11 cellular contexts compared by ENCODE assay signal in genomic region chr6:157614026-157614484, GRCh38.
A peak's percentile ranks its signal among the peaks of the same experiment; 100 is the strongest.
DNase-seq lines count a peak whose midpoint lies in the region; ATAC-seq, FAIRE-seq and TF ChIP-seq lines count a peak whose summit lies in the region.
"Had no signal": no experiment of that assay in that cellular context is flagged by ENCODE, and none has a peak within 500 bp of the region (broad histone marks: within the 10 kb centered on the region; RNA-seq: fewer than 3 reads in every experiment).

No MANE protein-coding gene starts in this region.

- H3K9ac ChIP-seq in astrocyte (ENCODE audit: low read length), result no peak overlapping the region

- 95% methylated on average over 4 of the region's 4 CpGs for WGBS in prostate gland

- H3K9me3 ChIP-seq in astrocyte (ENCODE audit: insufficient read depth, low read depth, low read length) (no peaks in the 10 kb centered on the region), prostate gland (no peaks in the 10 kb centered on the region), right atrium auricular region (no peaks in the 10 kb centered on the region)

- H3K27ac Mint-ChIP-seq in astrocyte (ENCODE audit: unreplicated experiment) (no peak overlapping the region), osteocyte (ENCODE audit: unreplicated experiment) (no peak overlapping the region)
- H3K27ac Mint-ChIP-seq: dendritic cell treated with granulocyte-macrophage colony-stimulating factor and Interleukin-4, amounts not matched to agents 40 ng/mL and 50 ng/mL, for 4 days had no signal

- H3K9me3 Mint-ChIP-seq in astrocyte (ENCODE audit: unreplicated experiment) (no peaks in the 10 kb centered on the region), osteocyte (ENCODE audit: unreplicated experiment) (no peaks in the 10 kb centered on the region)
- H3K9me3 Mint-ChIP-seq: dendritic cell treated with granulocyte-macrophage colony-stimulating factor and Interleukin-4, amounts not matched to agents 40 ng/mL and 50 ng/mL, for 4 days had no signal

- no peak for DNase-seq in astrocyte (ENCODE audit: low read depth)
- DNase-seq in prostate gland (ENCODE audit: low spot score), result no peak
- no peak for DNase-seq in KG1 (lab: John Stamatoyannopoulos, UW)
- DNase-seq in DMS153 treated with DMSO at 0.1 percent for 48 hours (lab: John Stamatoyannopoulos, UW; ENCODE audit: unreplicated experiment), result no peak
- DNase-seq in right atrium auricular region (ENCODE audit: low spot score), result no peak
- DNase-seq in osteocyte (ENCODE audit: extremely low spot score, unreplicated experiment), result no peak
- DNase-seq: stimulated activated CD4-positive, alpha-beta T cell treated with anti-CD3 and anti-CD28 coated beads, Interleukin-4, amount 100 ng/mL, for 1 hour had no signal

- no peaks in the 10 kb centered on the region for H3K79me2 ChIP-seq in astrocyte (ENCODE audit: insufficient read depth, low read length)

- H3K4me3 Mint-ChIP-seq in astrocyte (ENCODE audit: unreplicated experiment) (no peak overlapping the region), osteocyte (ENCODE audit: unreplicated experiment) (no peak overlapping the region)
- H3K4me3 Mint-ChIP-seq: dendritic cell treated with granulocyte-macrophage colony-stimulating factor and Interleukin-4, amounts not matched to agents 40 ng/mL and 50 ng/mL, for 4 days had no signal

- H3K4me2 ChIP-seq in astrocyte (ENCODE audit: low read length), result peak overlapping the region; percentile 78

- H3K36me3 Mint-ChIP-seq in astrocyte (ENCODE audit: low read depth, unreplicated experiment), result peaks cover 7% of the 10 kb centered on the region
- no peaks in the 10 kb centered on the region for H3K36me3 Mint-ChIP-seq in osteocyte (ENCODE audit: unreplicated experiment)

- H3K4me1 ChIP-seq in astrocyte (ENCODE audit: insufficient read depth, low read length) (peaks cover 17% of the 10 kb centered on the region), prostate gland (replicated peaks) (no peaks in the 10 kb centered on the region), right atrium auricular region (no peaks in the 10 kb centered on the region)

- no peaks in the 10 kb centered on the region for H4K20me1 ChIP-seq in astrocyte (ENCODE audit: insufficient read depth, low read length)

- H3K27ac ChIP-seq in astrocyte (ENCODE audit: low read depth, low read length) (no peak overlapping the region), prostate gland (peak overlapping the region; percentile 30 to 33), right atrium auricular region (no peak overlapping the region)

- no peak for TF ChIP-seq CTCF in astrocyte (IDR thresholded peaks at IDR 0.05; ENCODE audit: insufficient read depth, low read depth, low read length)
- peak in 2 of 4 experiments; percentile 29 to 30 for TF ChIP-seq CTCF in prostate gland (IDR thresholded peaks at IDR 0.05)
- no peak for TF ChIP-seq CTCF in right atrium auricular region (IDR thresholded peaks at IDR 0.05)
- no peak for TF ChIP-seq CTCF in osteocyte (IDR thresholded peaks at IDR 0.05)

- ATAC-seq in GM18511 (IDR thresholded peaks at IDR 0.05; ENCODE audit: unreplicated experiment) (peak; percentile 73), HG03571 (IDR thresholded peaks at IDR 0.05; ENCODE audit: unreplicated experiment) (peak; percentile 69)

- no peak overlapping the region for H2AFZ ChIP-seq in astrocyte (ENCODE audit: low read depth, low read length)

- intact Hi-C loops in prostate gland (cut with DNase I), result no loop called here

- H3K27me3 Mint-ChIP-seq in astrocyte (ENCODE audit: low read depth, unreplicated experiment) (peaks cover 4% of the 10 kb centered on the region), osteocyte (ENCODE audit: unreplicated experiment) (no peaks in the 10 kb centered on the region)
- H3K27me3 Mint-ChIP-seq: dendritic cell treated with granulocyte-macrophage colony-stimulating factor and Interleukin-4, amounts not matched to agents 40 ng/mL and 50 ng/mL, for 4 days had no signal

- H3K4me1 Mint-ChIP-seq in astrocyte (ENCODE audit: low read depth, unreplicated experiment) (peaks cover 13% of the 10 kb centered on the region), osteocyte (ENCODE audit: unreplicated experiment) (peaks cover 17% of the 10 kb centered on the region)

- H3K4me3 ChIP-seq in astrocyte (ENCODE audit: insufficient read depth, low read depth, low read length) (no peak overlapping the region), prostate gland (no peak overlapping the region), right atrium auricular region (no peak overlapping the region)
- H3K4me3 ChIP-seq: lung had no signal

- no peaks in the 10 kb centered on the region for H3K27me3 ChIP-seq in astrocyte (ENCODE audit: insufficient read depth, low read length)
- H3K27me3 ChIP-seq in prostate gland (replicated peaks; ENCODE audit: insufficient read depth), result no peaks in the 10 kb centered on the region
- no peaks in the 10 kb centered on the region for H3K27me3 ChIP-seq in right atrium auricular region

- H3K36me3 ChIP-seq in astrocyte (ENCODE audit: insufficient read depth, low read length) (no peaks in the 10 kb centered on the region), prostate gland (no peaks in the 10 kb centered on the region), right atrium auricular region (no peaks in the 10 kb centered on the region)

- no peak for FAIRE-seq in astrocyte (lab: Jason Lieb, UNC)

- TF ChIP-seq POLR2A in prostate gland (IDR thresholded peaks at IDR 0.05), result no peak

Comparison
In these comparisons a context has a peak if more than half of its experiments do, and no peak if none do; other contexts are left out.
1. H3K27ac ChIP-seq: peak in prostate gland (2 of 2); none in astrocyte (single experiment) and right atrium auricular region (0 of 2).